Comparison of ENCODE assay signal across 16 cellular contexts in the genomic region with DNA sequence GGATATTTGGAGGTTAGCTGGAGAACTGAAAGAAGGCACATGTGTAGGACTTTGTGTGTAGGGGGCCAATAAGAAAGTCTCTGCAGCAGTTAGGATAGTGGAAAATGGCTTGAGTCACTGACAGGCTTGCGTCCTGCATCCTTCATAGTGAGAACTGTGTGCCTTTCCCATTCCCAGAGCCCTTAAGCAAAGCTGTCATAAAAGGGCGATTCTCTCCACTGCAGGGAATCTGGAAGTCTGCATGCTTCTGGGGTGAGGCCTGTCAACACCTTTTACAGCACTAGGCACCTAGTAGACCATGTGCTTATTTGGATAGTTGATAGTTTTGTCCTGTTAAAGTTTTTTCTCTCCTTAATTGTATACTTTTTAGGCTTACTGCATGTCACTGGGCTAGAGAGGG. TPM values are rescaled to one million over a fixed set of nuclear protein-coding genes. Genes with fewer than 3 reads are reported as not detected.
DNase-seq lines count a peak whose midpoint lies in the region; ATAC-seq, FAIRE-seq and TF ChIP-seq lines count a peak whose summit lies in the region.
"Had no signal": no experiment of that assay in that cellular context is flagged by ENCODE, and none has a peak within 500 bp of the region (broad histone marks: within the 10 kb centered on the region; RNA-seq: fewer than 3 reads in every experiment).

No MANE protein-coding gene starts in this region.

- H3K56ac ChIP-seq in mesendoderm (ENCODE audit: low read length) = no peak overlapping the region

- no peak overlapping the region for H3K27ac Mint-ChIP-seq in CD4-positive, alpha-beta memory T cell
- H3K27ac Mint-ChIP-seq in naive thymus-derived CD8-positive, alpha-beta T cell = no peak overlapping the region
- H3K27ac Mint-ChIP-seq: activated CD4-positive, alpha-beta T cell treated with anti-CD3 and anti-CD28 coated beads, Interleukin-2, amount 10 ng/mL, durations not matched to agents 24 days and 14 days; activated T-cell treated with anti-CD3 and anti-CD28 coated beads, Interleukin-2, amount 50 U/mL, for 72 hours; type B pancreatic cell had no signal

- no CpG with 5 or more reads among the region's 2 CpGs for WGBS in mesendoderm (ENCODE audit: extremely low coverage, insufficient coverage, low lambda C conversion rate)

- no peak overlapping the region for H3K4me2 ChIP-seq in endothelial cell of umbilical vein (ENCODE audit: insufficient read depth, low read length)
- no peak overlapping the region for H3K4me2 ChIP-seq in mesendoderm (ENCODE audit: low read length)

- peaks cover 8% of the 10 kb centered on the region for H3K79me1 ChIP-seq in mesendoderm (ENCODE audit: low read length)

- no peak overlapping the region for H4K8ac ChIP-seq in mesendoderm (ENCODE audit: low read depth, low read length)

- H3K79me2 ChIP-seq in endothelial cell of umbilical vein (ENCODE audit: control insufficient read depth, insufficient read depth, low read length) (peaks cover 95% of the 10 kb centered on the region), mesendoderm (ENCODE audit: control insufficient read depth, insufficient read depth, low read length) (peaks cover 45% of the 10 kb centered on the region)

- FAIRE-seq in endothelial cell of umbilical vein (lab: Jason Lieb, UNC) = no peak

- intact Hi-C loops in Right ventricle myocardium superior (cut with DNase I) = no loop called here
- intact Hi-C loops in endothelial cell of umbilical vein (cut with micrococcal nuclease) = no loop called here
- intact Hi-C loops in upper lobe of right lung (cut with DNase I) = no loop called here
- intact Hi-C loops in CD4-positive, alpha-beta memory T cell (cut with micrococcal nuclease) = no loop called here

- ATAC-seq in Right ventricle myocardium superior (ENCODE audit: poor library complexity) (peak; percentile 65), upper lobe of right lung (no peak), GM19328 (IDR thresholded peaks at IDR 0.05; ENCODE audit: unreplicated experiment) (no peak)
- no peak for ATAC-seq in naive thymus-derived CD8-positive, alpha-beta T cell
- ATAC-seq: activated T-cell treated with anti-CD3 and anti-CD28 coated beads, Interleukin-2, amount 50 U/mL, for 72 hours had no signal

- H2AFZ ChIP-seq in endothelial cell of umbilical vein (ENCODE audit: low read depth, low read length) = no peak overlapping the region

- H3K9me3 ChIP-seq in right atrium auricular region (no peaks in the 10 kb centered on the region), endothelial cell of umbilical vein (replicated peaks; ENCODE audit: control insufficient read depth, insufficient read depth, low read length) (no peaks in the 10 kb centered on the region), upper lobe of right lung (no peaks in the 10 kb centered on the region)
- no peaks in the 10 kb centered on the region for H3K9me3 ChIP-seq in CD4-positive, alpha-beta memory T cell (ENCODE audit: control insufficient read depth in 1 of 2, low read length in 2 of 2)

- H3K9ac ChIP-seq in endothelial cell of umbilical vein (replicated peaks; ENCODE audit: extremely low read depth, insufficient read depth, low read length) (no peak overlapping the region), mesendoderm (ENCODE audit: low read length) (no peak overlapping the region)

- dilution Hi-C loops in endothelial cell of umbilical vein (cut with MboI; ENCODE audit: extremely low pct_ligation_motif_present, low sequenced_read_pairs) = no loop called here

- H3K9me1 ChIP-seq in endothelial cell of umbilical vein (replicated peaks; ENCODE audit: control insufficient read depth, extremely low read depth, insufficient read depth, low read length) = no peaks in the 10 kb centered on the region

- no TSS peak for BruUV-seq in endothelial cell of umbilical vein (replicated peaks; lab: Mats Ljungman, UMichigan)

- H3K27me3 ChIP-seq in right atrium auricular region (no peaks in the 10 kb centered on the region), endothelial cell of umbilical vein (ENCODE audit: control insufficient read depth in 2 of 2, insufficient read depth in 2 of 2, low read length in 2 of 2) (no peaks in the 10 kb centered on the region), mesendoderm (ENCODE audit: insufficient read depth, low read length, poor library complexity) (no peaks in the 10 kb centered on the region), upper lobe of right lung (no peaks in the 10 kb centered on the region)
- no peaks in the 10 kb centered on the region for H3K27me3 ChIP-seq in CD4-positive, alpha-beta memory T cell (ENCODE audit: insufficient read depth, low read length)

- H3K4ac ChIP-seq in mesendoderm (ENCODE audit: low read depth, low read length) = no peak overlapping the region

- H2BK5ac ChIP-seq in mesendoderm (ENCODE audit: low read length) = no peak overlapping the region

- no peaks in the 10 kb centered on the region for H3K9me3 Mint-ChIP-seq in CD4-positive, alpha-beta memory T cell
- H3K9me3 Mint-ChIP-seq in naive thymus-derived CD8-positive, alpha-beta T cell = no peaks in the 10 kb centered on the region
- H3K9me3 Mint-ChIP-seq: activated CD4-positive, alpha-beta T cell treated with anti-CD3 and anti-CD28 coated beads, Interleukin-2, amount 10 ng/mL, durations not matched to agents 24 days and 14 days; activated T-cell treated with anti-CD3 and anti-CD28 coated beads, Interleukin-2, amount 50 U/mL, for 72 hours; type B pancreatic cell had no signal

- no peak for TF ChIP-seq POLR2A in endothelial cell of umbilical vein (IDR thresholded peaks at IDR 0.05; ENCODE audit: low read depth, low read length)

- H3K4me3 ChIP-seq in right atrium auricular region (no peak overlapping the region), endothelial cell of umbilical vein (replicated peaks in 1 of 3; ENCODE audit: insufficient read depth in 1 of 3, low read depth in 1 of 3, low read length in 3 of 3) (no peak overlapping the region), mesendoderm (ENCODE audit: low read length) (no peak overlapping the region), upper lobe of right lung (peak overlapping the region; percentile 47)
- no peak overlapping the region for H3K4me3 ChIP-seq in CD4-positive, alpha-beta memory T cell (ENCODE audit: low read length in 2 of 2)

- DNase-seq in Right ventricle myocardium superior (no peak), right atrium auricular region (ENCODE audit: low spot score) (no peak), endothelial cell of umbilical vein (ENCODE audit: low read depth, low spot score) (peak; percentile 45), mesendoderm (peak; percentile 63), upper lobe of right lung (no peak)
- no peak for DNase-seq in CD4-positive, alpha-beta memory T cell
- no peak for DNase-seq in naive thymus-derived CD8-positive, alpha-beta T cell
- DNase-seq: activated CD4-positive, alpha-beta T cell treated with anti-CD3 and anti-CD28 coated beads, Interleukin-2, amount 10 ng/mL, durations not matched to agents 24 days and 14 days; activated T-cell treated with anti-CD3 and anti-CD28 coated beads, Interleukin-2, amount 50 U/mL, for 72 hours; anterior cingulate cortex; effector CD8-positive, alpha-beta T cell; KBM-7; NCI-H69; occipital lobe had no signal

- CTCF ChIA-PET in endothelial cell of umbilical vein (lab: Charles Lee) = interaction anchor here (1.1 to 2.8 kb wide), 8 partner anchors 11 to 94 kb away, joined by 3 to 18 read pairs (median 4); no protein-coding TSS in a partner anchor
- CTCF ChIA-PET in CD4-positive, alpha-beta memory T cell (lab: Charles Lee; ENCODE audit: partially characterized antibody) = interaction anchor here (1.2 kb wide), 1 partner anchor 26 kb away, joined by 4 read pairs; no protein-coding TSS in a partner anchor

- no peak overlapping the region for H2AK5ac ChIP-seq in mesendoderm (ENCODE audit: low read length)

- peaks cover 0 to 5% of the 10 kb centered on the region in 2 donors for H3K27me3 Mint-ChIP-seq in CD4-positive, alpha-beta memory T cell
- peaks cover 0 to 4% (median 0%) of the 10 kb centered on the region in 5 donors for H3K27me3 Mint-ChIP-seq in naive thymus-derived CD8-positive, alpha-beta T cell
- H3K27me3 Mint-ChIP-seq: type B pancreatic cell had no signal

- POLR2A ChIA-PET in endothelial cell of umbilical vein (lab: Charles Lee) = interaction anchor here (1.1 kb wide), 1 partner anchor 9 kb away, joined by 3 read pairs; no protein-coding TSS in a partner anchor
- POLR2A ChIA-PET in CD4-positive, alpha-beta memory T cell (lab: Charles Lee; ENCODE audit: partially characterized antibody) = no interaction called here
- POLR2A ChIA-PET in naive thymus-derived CD8-positive, alpha-beta T cell (lab: Charles Lee) = no interaction called here

- peak overlapping the region in 1 of 2 donors; percentile 70 for H3K27ac ChIP-seq in right atrium auricular region
- no peak overlapping the region for H3K27ac ChIP-seq in endothelial cell of umbilical vein (ENCODE audit: insufficient read depth, low read depth, low read length)
- H3K27ac ChIP-seq in mesendoderm (ENCODE audit: low read depth, low read length) = no peak overlapping the region
- H3K27ac ChIP-seq in upper lobe of right lung = peak overlapping the region; percentile 55
- H3K27ac ChIP-seq in CD4-positive, alpha-beta memory T cell (ENCODE audit: low read depth, low read length) = no peak overlapping the region

- no peak overlapping the region for H2BK120ac ChIP-seq in mesendoderm (ENCODE audit: low read depth, low read length)

- no peak overlapping the region for H3K4me3 Mint-ChIP-seq in CD4-positive, alpha-beta memory T cell
- no peak overlapping the region for H3K4me3 Mint-ChIP-seq in naive thymus-derived CD8-positive, alpha-beta T cell
- H3K4me3 Mint-ChIP-seq: activated CD4-positive, alpha-beta T cell treated with anti-CD3 and anti-CD28 coated beads, Interleukin-2, amount 10 ng/mL, durations not matched to agents 24 days and 14 days; activated T-cell treated with anti-CD3 and anti-CD28 coated beads, Interleukin-2, amount 50 U/mL, for 72 hours; type B pancreatic cell had no signal

- TF ChIP-seq CTCF in right atrium auricular region (IDR thresholded peaks at IDR 0.05) (no peak), endothelial cell of umbilical vein (IDR thresholded peaks at IDR 0.05; ENCODE audit: extremely low read depth in 1 of 2, insufficient read depth in 1 of 2, low read depth in 1 of 2, low read length in 2 of 2) (no peak), upper lobe of right lung (IDR thresholded peaks at IDR 0.05) (no peak)

- no peak overlapping the region for H3K18ac ChIP-seq in mesendoderm (ENCODE audit: low read length)

- H3K36me3 ChIP-seq in right atrium auricular region (no peaks in the 10 kb centered on the region), endothelial cell of umbilical vein (ENCODE audit: control insufficient read depth in 2 of 2, extremely low read depth in 1 of 2, insufficient read depth in 2 of 2, low read length in 2 of 2) (peaks cover 0 to 2% of the 10 kb centered on the region in 2 experiments), mesendoderm (ENCODE audit: control insufficient read depth, insufficient read depth, low read length) (no peaks in the 10 kb centered on the region), upper lobe of right lung (no peaks in the 10 kb centered on the region)
- no peaks in the 10 kb centered on the region for H3K36me3 ChIP-seq in CD4-positive, alpha-beta memory T cell (ENCODE audit: insufficient read depth, low read length)

- H3K36me3 Mint-ChIP-seq in CD4-positive, alpha-beta memory T cell = no peaks in the 10 kb centered on the region
- no peaks in the 10 kb centered on the region for H3K36me3 Mint-ChIP-seq in naive thymus-derived CD8-positive, alpha-beta T cell

- no peak overlapping the region for H3K23ac ChIP-seq in mesendoderm (ENCODE audit: low read length)

- H2BK15ac ChIP-seq in mesendoderm (replicated peaks; ENCODE audit: low read depth) = no peak overlapping the region

- peaks cover 2% of the 10 kb centered on the region for H4K20me1 ChIP-seq in endothelial cell of umbilical vein (replicated peaks; ENCODE audit: control insufficient read depth, extremely low read depth, insufficient read depth, low read length)

- H4K5ac ChIP-seq in mesendoderm (ENCODE audit: low read length) = no peak overlapping the region

- H3K4me1 ChIP-seq in right atrium auricular region (peaks cover 0 to 55% of the 10 kb centered on the region in 2 donors), endothelial cell of umbilical vein (ENCODE audit: control insufficient read depth, extremely low read depth, insufficient read depth, low read length) (peaks cover 39% of the 10 kb centered on the region), mesendoderm (ENCODE audit: control insufficient read depth, low read depth, low read length) (peaks cover 10% of the 10 kb centered on the region), upper lobe of right lung (peaks cover 46% of the 10 kb centered on the region)
- no peaks in the 10 kb centered on the region for H3K4me1 ChIP-seq in CD4-positive, alpha-beta memory T cell (ENCODE audit: insufficient read depth, low read length)

- no peaks in the 10 kb centered on the region for H3K4me1 Mint-ChIP-seq in CD4-positive, alpha-beta memory T cell
- H3K4me1 Mint-ChIP-seq in naive thymus-derived CD8-positive, alpha-beta T cell = peaks cover 0 to 1% (median 0%) of the 10 kb centered on the region in 4 donors

RNA-seq across cellular contexts. Expression of a gene that starts 39.4 kb away (rescaled TPM):
- 200 TPM for total RNA-seq in Right ventricle myocardium superior
- 100 to 1,000 TPM; 273 to 278 TPM for total RNA-seq in right atrium auricular region
- total RNA-seq in endothelial cell of umbilical vein = 566 and 587 TPM in 2 replicates
- 105 and 122 TPM in 2 replicates for polyA plus RNA-seq in endothelial cell of umbilical vein
- polyA plus RNA-seq in endothelial cell of umbilical vein (2011; cell fraction: cytosol; rRNA removed) = 88.8 and 94.8 TPM in 2 replicates
- polyA plus RNA-seq in endothelial cell of umbilical vein (2011; cell fraction: nucleus; rRNA removed) = 706 and 748 TPM in 2 replicates
- 235 and 287 TPM in 2 replicates for polyA plus RNA-seq in endothelial cell of umbilical vein (2012)
- 720 and 782 TPM in 2 replicates for polyA minus RNA-seq in endothelial cell of umbilical vein
- polyA minus RNA-seq in endothelial cell of umbilical vein (2011; cell fraction: cytosol; rRNA and poly(A)+ RNA removed) = 48.2 TPM
- 1,459 and 2,004 TPM in 2 replicates for polyA minus RNA-seq in endothelial cell of umbilical vein (2011; cell fraction: nucleus; rRNA and poly(A)+ RNA removed)
- 104 TPM for polyA plus RNA-seq in mesendoderm (2013, experiment 1 of 2)
- 101 TPM for polyA plus RNA-seq in mesendoderm (2013, experiment 2 of 2)
- 814 TPM for total RNA-seq in upper lobe of right lung
- total RNA-seq in CD4-positive, alpha-beta memory T cell = 100 to 1,000 TPM; 329 to 387 TPM
- 100 to 1,000 TPM in 1 of 2 donors, 1 to 10 TPM in 1; 6.8 to 114 TPM for polyA plus RNA-seq in CD4-positive, alpha-beta memory T cell
- 100 to 1,000 TPM; 215 to 222 TPM for total RNA-seq in naive thymus-derived CD8-positive, alpha-beta T cell
- polyA plus RNA-seq in naive thymus-derived CD8-positive, alpha-beta T cell = 10 to 100 TPM; 13.4 to 60.8 (median 14.7) TPM

Comparison
In these comparisons a context has a peak if more than half of its experiments do, and no peak if none do; other contexts are left out.
1. DNase-seq: peak in endothelial cell of umbilical vein (single experiment) and mesendoderm (single experiment); none in Right ventricle myocardium superior (single experiment), right atrium auricular region (single experiment), upper lobe of right lung (single experiment), CD4-positive, alpha-beta memory T cell (0 of 5) and naive thymus-derived CD8-positive, alpha-beta T cell (0 of 10).